ENCODE assay signal across 8 cellular contexts in genomic region chr2:50143822-50144575, GRCh38.
A peak's percentile ranks its signal among the peaks of the same experiment; 100 is the strongest.
DNase-seq lines count a peak whose midpoint lies in the region; ATAC-seq lines count a peak whose summit lies in the region.

No MANE protein-coding gene starts in this region.

- H3K27ac ChIP-seq in BLaER1 (peak overlapping the region; percentile 67; the same call in 1 of the 2 replicates), esophagus (ENCODE audit: low read depth in 2 of 2, low read length in 1 of 2) (no peak overlapping the region)

- peak overlapping the region; percentile 46 to 86 (median 77) for H3K4me3 Mint-ChIP-seq in naive thymus-derived CD8-positive, alpha-beta T cell

- no peaks in the 10 kb centered on the region for H3K9me3 ChIP-seq in BLaER1
- H3K9me3 ChIP-seq in esophagus (ENCODE audit: control insufficient read depth in 2 of 2, insufficient read depth in 1 of 2, low read depth in 1 of 2, low read length in 1 of 2): no peaks in the 10 kb centered on the region

- H3K4me3 ChIP-seq in BLaER1 (peak overlapping the region; percentile 58; the same call in 1 of the 2 replicates), esophagus (ENCODE audit: low read depth in 1 of 2, low read length in 2 of 2) (peak overlapping the region; percentile 27 to 55)

- H3K4me1 ChIP-seq in BLaER1: no peaks in the 10 kb centered on the region
- no peaks in the 10 kb centered on the region for H3K4me1 ChIP-seq in esophagus (ENCODE audit: control insufficient read depth in 2 of 2, insufficient read depth in 2 of 2, low read length in 1 of 2)

- peaks cover 0 to 10% (median 4%) of the 10 kb centered on the region in 4 donors for H3K4me1 Mint-ChIP-seq in naive thymus-derived CD8-positive, alpha-beta T cell

- H3K36me3 Mint-ChIP-seq in naive thymus-derived CD8-positive, alpha-beta T cell: no peaks in the 10 kb centered on the region

- peak overlapping the region; percentile 79 for H3K4me2 ChIP-seq in BLaER1

- peak overlapping the region in 7 of 10 donors; percentile 15 to 89 (median 71) for H3K27ac Mint-ChIP-seq in naive thymus-derived CD8-positive, alpha-beta T cell

- ATAC-seq in GM18511 (IDR thresholded peaks at IDR 0.05; ENCODE audit: unreplicated experiment) (peak; percentile 100), HG02884 (IDR thresholded peaks at IDR 0.05; ENCODE audit: unreplicated experiment) (peak; percentile 98)
- ATAC-seq in naive thymus-derived CD8-positive, alpha-beta T cell: no peak

- peaks cover 0 to 2% (median 0%) of the 10 kb centered on the region in 9 donors for H3K9me3 Mint-ChIP-seq in naive thymus-derived CD8-positive, alpha-beta T cell

- H3K27me3 ChIP-seq in BLaER1: no peaks in the 10 kb centered on the region
- H3K27me3 ChIP-seq in esophagus (ENCODE audit: control insufficient read depth in 1 of 2, insufficient read depth in 2 of 2, low read length in 2 of 2): no peaks in the 10 kb centered on the region

- no peaks in the 10 kb centered on the region for H4K20me1 ChIP-seq in BLaER1

- H3K27me3 Mint-ChIP-seq in naive thymus-derived CD8-positive, alpha-beta T cell: no peaks in the 10 kb centered on the region

- peak; percentile 77 for DNase-seq in NCI-H1105 treated with DMSO at 0.1 percent for 48 hours (lab: John Stamatoyannopoulos, UW)
- peak; percentile 69 for DNase-seq in SKM-1 treated with dmso at 0.1 percent for 144 hours (lab: John Stamatoyannopoulos, UW; ENCODE audit: unreplicated experiment)
- peak in 2 of 10 donors; percentile 31 to 33 for DNase-seq in naive thymus-derived CD8-positive, alpha-beta T cell
- no peak for DNase-seq in mesenteric fat pad (ENCODE audit: low spot score)

- H3K36me3 ChIP-seq in BLaER1 (no peaks in the 10 kb centered on the region), esophagus (ENCODE audit: control insufficient read depth in 2 of 2, insufficient read depth in 2 of 2, low read length in 1 of 2) (no peaks in the 10 kb centered on the region)

- POLR2A ChIA-PET in naive thymus-derived CD8-positive, alpha-beta T cell (lab: Charles Lee): no interaction called here

- WGBS in esophagus, 2 donors: 22 to 28% methylated on average over 5 of the region's 5 CpGs

- H3K9ac ChIP-seq in BLaER1: peak overlapping the region; percentile 74

Comparison
In these comparisons a context has a peak if more than half of its experiments do, and no peak if none do; other contexts are left out.
1. ATAC-seq: peak in GM18511 (single experiment) and HG02884 (single experiment); none in naive thymus-derived CD8-positive, alpha-beta T cell (0 of 2).